8 cellular contexts compared by ENCODE assay signal in the genomic region with DNA sequence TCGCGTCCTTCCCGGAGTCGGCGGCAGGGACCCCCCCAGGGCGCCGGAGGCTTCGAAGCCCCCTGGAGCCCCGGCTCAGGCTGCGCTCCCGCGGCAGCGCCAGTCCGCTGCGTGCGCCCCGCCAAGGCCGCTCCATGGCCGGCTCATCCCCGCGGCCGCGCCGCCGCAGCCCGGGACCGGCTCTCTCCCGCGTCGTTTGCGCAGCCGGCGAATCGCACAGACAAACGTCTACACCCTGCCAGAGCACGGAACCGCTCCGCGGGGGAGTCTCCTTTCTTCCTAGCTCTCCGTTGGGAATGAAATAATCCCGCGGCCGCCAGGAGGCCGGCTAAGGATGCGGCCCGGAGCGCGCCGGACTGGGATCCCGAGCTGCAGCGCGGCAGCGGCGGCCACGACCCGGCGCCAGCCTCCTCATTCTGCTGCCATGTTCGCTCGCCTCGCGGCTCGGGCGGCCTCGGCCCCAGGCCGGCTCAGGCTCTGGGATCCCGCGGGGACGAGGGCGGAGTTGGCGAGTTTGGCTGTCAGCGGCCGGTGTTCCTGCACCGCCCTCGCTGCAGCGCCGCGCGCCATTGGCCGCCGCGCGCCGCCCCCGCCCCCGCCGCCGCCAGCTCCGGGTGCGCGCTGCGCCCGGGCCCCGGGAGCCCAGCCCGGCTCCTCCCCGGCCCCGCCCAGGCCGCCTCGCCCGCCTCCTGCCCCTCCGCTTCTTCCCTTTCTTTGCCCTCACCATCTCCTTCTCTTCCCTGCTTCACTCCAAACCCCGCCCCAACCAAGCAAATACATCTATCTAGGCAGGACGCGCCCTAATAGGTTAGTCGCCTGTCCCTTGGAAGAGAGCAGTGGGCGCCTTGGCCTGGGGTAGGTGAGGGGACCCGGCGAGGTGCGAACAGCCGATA. TPM values are rescaled to one million over a fixed set of nuclear protein-coding genes. Genes with fewer than 3 reads are reported as not detected.
DNase-seq lines count a peak whose midpoint lies in the region; ATAC-seq and TF ChIP-seq lines count a peak whose summit lies in the region.

A gene with protein sequence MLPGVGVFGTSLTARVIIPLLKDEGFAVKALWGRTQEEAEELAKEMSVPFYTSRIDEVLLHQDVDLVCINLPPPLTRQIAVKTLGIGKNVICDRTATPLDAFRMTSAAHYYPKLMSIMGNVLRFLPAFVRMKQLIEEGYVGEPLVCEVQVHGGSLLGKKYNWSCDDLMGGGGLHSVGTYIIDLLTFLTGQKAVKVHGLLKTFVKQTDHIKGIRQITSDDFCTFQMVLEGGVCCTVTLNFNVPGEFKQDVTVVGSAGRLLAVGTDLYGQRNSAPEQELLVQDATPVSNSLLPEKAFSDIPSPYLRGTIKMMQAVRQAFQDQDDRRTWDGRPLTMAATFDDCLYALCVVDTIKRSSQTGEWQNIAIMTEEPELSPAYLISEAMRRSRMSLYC (minus strand): TSS at position 479 of the 893 bp plus-strand sequence. CDS start 710 bp downstream, outside the sequence.

- H3K27ac Mint-ChIP-seq in activated T-cell treated with anti-CD3 and anti-CD28 coated beads, Interleukin-2, amount 50 U/mL, for 72 hours: no peak within 1 kb of the TSS
- H3K27ac Mint-ChIP-seq in stimulated activated effector memory CD8-positive, alpha-beta T cell treated with anti-CD3 and anti-CD28 coated beads, Interleukin-12 subunit alpha, Interleukin-12 subunit beta, amount 100 ng/mL, for 72 hours: peak within 1 kb of the TSS; percentile 75

- no peaks in the 10 kb centered on the region for H3K9me3 Mint-ChIP-seq in activated T-cell treated with anti-CD3 and anti-CD28 coated beads, Interleukin-2, amount 50 U/mL, for 72 hours
- H3K9me3 Mint-ChIP-seq in stimulated activated effector memory CD8-positive, alpha-beta T cell treated with anti-CD3 and anti-CD28 coated beads, Interleukin-12 subunit alpha, Interleukin-12 subunit beta, amount 100 ng/mL, for 72 hours: no peaks in the 10 kb centered on the region

- H3K4me1 ChIP-seq in PC-3 (ENCODE audit: insufficient read depth, low read length) (peaks cover 28% of the 10 kb centered on the region), esophagus squamous epithelium (peaks cover 7 to 59% (median 15%) of the 10 kb centered on the region in 3 donors)

- peaks cover 17% of the 10 kb centered on the region for H3K27me3 Mint-ChIP-seq in activated T-cell treated with anti-CD3 and anti-CD28 coated beads, Interleukin-2, amount 50 U/mL, for 72 hours (ENCODE audit: low read depth)

- peak within 1 kb of the TSS; percentile 99 for H2AFZ ChIP-seq in PC-3 (ENCODE audit: low read length)

- H3F3A ChIP-seq in PC-3 (ENCODE audit: low read length, unreplicated experiment): no peaks in the 10 kb centered on the region

- peaks cover 32% of the 10 kb centered on the region for H3K4me1 Mint-ChIP-seq in activated T-cell treated with anti-CD3 and anti-CD28 coated beads, Interleukin-2, amount 50 U/mL, for 72 hours (ENCODE audit: low read depth)
- H3K4me1 Mint-ChIP-seq in stimulated activated effector memory CD8-positive, alpha-beta T cell treated with anti-CD3 and anti-CD28 coated beads, Interleukin-12 subunit alpha, Interleukin-12 subunit beta, amount 100 ng/mL, for 72 hours: peaks cover 42% of the 10 kb centered on the region

- CTCF ChIA-PET in PC-3 (lab: Charles Lee): interaction anchor here (0.6 to 1.3 kb wide), 4 partner anchors 10 to 184 kb away, joined by 4 to 10 read pairs (median 6); a partner anchor contains a TSS

- H3K36me3 Mint-ChIP-seq in activated T-cell treated with anti-CD3 and anti-CD28 coated beads, Interleukin-2, amount 50 U/mL, for 72 hours (ENCODE audit: insufficient read depth in 2 of 2): no peaks in the 10 kb centered on the region
- peaks cover 6% of the 10 kb centered on the region for H3K36me3 Mint-ChIP-seq in stimulated activated effector memory CD8-positive, alpha-beta T cell treated with anti-CD3 and anti-CD28 coated beads, Interleukin-12 subunit alpha, Interleukin-12 subunit beta, amount 100 ng/mL, for 72 hours

- H3K36me3 ChIP-seq in PC-3 (ENCODE audit: low read depth, low read length) (no peaks in the 10 kb centered on the region), esophagus squamous epithelium (no peaks in the 10 kb centered on the region)

- POLR2A ChIA-PET in PC-3 (lab: Charles Lee; ENCODE audit: unreplicated experiment): interaction anchor here (0.6 kb wide), 5 partner anchors 13 to 678 kb away, joined by 3 to 7 read pairs (median 4); no protein-coding TSS in a partner anchor

- peaks cover 43% of the 10 kb centered on the region for H3K79me2 ChIP-seq in PC-3 (ENCODE audit: low read length)

- H3K27me3 ChIP-seq in PC-3 (ENCODE audit: low read length) (no peaks in the 10 kb centered on the region), esophagus squamous epithelium (no peaks in the 10 kb centered on the region)

- H3K4me3 ChIP-seq in PC-3 (ENCODE audit: low read length) (peak within 1 kb of the TSS; percentile 85), esophagus squamous epithelium (peak within 1 kb of the TSS; percentile 67 to 96 (median 88))

- intact Hi-C loops in PC-3 (cut with micrococcal nuclease): loop anchor here (2.0 to 5.0 kb wide), 2 partner anchors 50 to 157 kb away; no protein-coding TSS in a partner anchor
- intact Hi-C loops in esophagus squamous epithelium (cut with DNase I): no loop called here

- H3K4me2 ChIP-seq in PC-3 (ENCODE audit: low read length): peak within 1 kb of the TSS; percentile 99

- TF ChIP-seq CTCF in PC-3 (conservative IDR thresholded peaks at IDR 0.05; ENCODE audit: low read depth, low read length) (peak; percentile 23; the same call in 1 of the 2 replicates), esophagus squamous epithelium (IDR thresholded peaks at IDR 0.05) (peak in 3 of 6 experiments; percentile 35 to 48 (median 43))

- peak; percentile 91 for DNase-seq in DMS114 treated with DMSO at 0.1 percent for 48 hours (lab: John Stamatoyannopoulos, UW; ENCODE audit: unreplicated experiment)
- DNase-seq in HuH-7.5 (ENCODE audit: low spot score): peak; percentile 83
- DNase-seq in PC-3: peak; percentile 89
- peak; percentile 85 to 87 for DNase-seq in activated T-cell treated with anti-CD3 and anti-CD28 coated beads, Interleukin-2, amount 50 U/mL, for 72 hours
- peak; percentile 53 for DNase-seq in esophagus squamous epithelium (lab: John Stamatoyannopoulos, UW)
- peak; percentile 88 for DNase-seq in myocyte (ENCODE audit: low read depth)
- peak; percentile 67 to 87 for DNase-seq in stimulated activated effector memory CD8-positive, alpha-beta T cell treated with anti-CD3 and anti-CD28 coated beads, Interleukin-12 subunit alpha, Interleukin-12 subunit beta, amount 100 ng/mL, for 72 hours (ENCODE audit: low spot score in 2 of 2)

- peak; percentile 78 for ATAC-seq in GM21526 (IDR thresholded peaks at IDR 0.05; ENCODE audit: low FRiP score, unreplicated experiment)
- peak; percentile 81 for ATAC-seq in PC-3
- ATAC-seq in activated T-cell treated with anti-CD3 and anti-CD28 coated beads, Interleukin-2, amount 50 U/mL, for 72 hours (replicated peaks in 1 of 2): peak; percentile 84 to 86
- peak; percentile 89 for ATAC-seq in stimulated activated effector memory CD8-positive, alpha-beta T cell treated with anti-CD3 and anti-CD28 coated beads, Interleukin-12 subunit alpha, Interleukin-12 subunit beta, amount 100 ng/mL, for 72 hours

- TF ChIP-seq POLR2A in esophagus squamous epithelium (IDR thresholded peaks at IDR 0.05): peak in 3 of 4 donors; percentile 49 to 96 (median 95)

- 0 out of 2 replicates have a peak, but pooled peaks cover 10% of the 10 kb centered on the region for H4K20me1 ChIP-seq in PC-3 (ENCODE audit: low read length)

- H3K27ac ChIP-seq in PC-3 (ENCODE audit: low read length): peak within 1 kb of the TSS; percentile 46
- peak within 1 kb of the TSS; percentile 93 to 99 (median 96) for H3K27ac ChIP-seq in esophagus squamous epithelium

- BruUV-seq in PC-3 (replicated peaks; lab: Mats Ljungman, UMichigan): no TSS peak

- H3K9me2 ChIP-seq in PC-3 (replicated peaks; ENCODE audit: low read length): no peaks in the 10 kb centered on the region

- WGBS in esophagus squamous epithelium, 2 donors: 0% methylated on average over 17 to 19 of the region's 109 CpGs

- peak within 1 kb of the TSS; percentile 64 for H3K9ac ChIP-seq in PC-3 (ENCODE audit: low read length)

- H3K9me3 ChIP-seq in PC-3 (ENCODE audit: low read length) (no peaks in the 10 kb centered on the region), esophagus squamous epithelium (no peaks in the 10 kb centered on the region)

- H3K4me3 Mint-ChIP-seq in activated T-cell treated with anti-CD3 and anti-CD28 coated beads, Interleukin-2, amount 50 U/mL, for 72 hours: peak within 1 kb of the TSS; percentile 90 to 93
- peak within 1 kb of the TSS; percentile 86 for H3K4me3 Mint-ChIP-seq in stimulated activated effector memory CD8-positive, alpha-beta T cell treated with anti-CD3 and anti-CD28 coated beads, Interleukin-12 subunit alpha, Interleukin-12 subunit beta, amount 100 ng/mL, for 72 hours

RNA-seq across cellular contexts. Expression of the gene that starts here (rescaled TPM):
- total RNA-seq in PC-3 (2014; rRNA removed): 16.0 and 21.8 TPM in 2 replicates
- 1 to 10 TPM; 3.3 to 5.2 TPM for total RNA-seq in activated T-cell treated with anti-CD3 and anti-CD28 coated beads, Interleukin-2, amount 50 U/mL, for 72 hours
- total RNA-seq in esophagus squamous epithelium: 10 to 100 TPM; 16.1 to 30.7 (median 22.9) TPM
- 2.3 and 2.8 TPM in 2 replicates for total RNA-seq in myocyte
- polyA plus RNA-seq in myocyte (2012): 1.7 TPM

Comparison
In these comparisons a context has a peak if more than half of its experiments do, and no peak if none do; other contexts are left out.
1. Peak in every context shown above with its lines: DNase-seq, ATAC-seq, H3K4me3 ChIP-seq and H3K27ac ChIP-seq.